7 cellular contexts compared by ENCODE assay signal in genomic region chr12:32679910-32680217, GRCh38. TPM values are rescaled to one million over a fixed set of nuclear protein-coding genes. Genes with fewer than 3 reads are reported as not detected.
DNase-seq lines count a peak whose midpoint lies in the region; ATAC-seq and TF ChIP-seq lines count a peak whose summit lies in the region.

No MANE protein-coding gene starts in this region.

- in situ Hi-C loops in HAP-1 (cut with MboI; ENCODE audit: low sequenced_read_pairs), result no loop called here

- H3K9me3 Mint-ChIP-seq in WTC11, result no peaks in the 10 kb centered on the region
- no peaks in the 10 kb centered on the region for H3K9me3 Mint-ChIP-seq in stimulated activated naive CD8-positive, alpha-beta T cell treated with anti-CD3 and anti-CD28 coated beads, Interleukin-15, amount 100 ng/mL, for 72 hours

- CTCF ChIA-PET in WTC11 (lab: Charles Lee), result no interaction called here

- H3K27me3 Mint-ChIP-seq in WTC11 (ENCODE audit: low read depth), result no peaks in the 10 kb centered on the region
- H3K27me3 Mint-ChIP-seq in stimulated activated naive CD8-positive, alpha-beta T cell treated with anti-CD3 and anti-CD28 coated beads, Interleukin-15, amount 100 ng/mL, for 72 hours, result no peaks in the 10 kb centered on the region

- intact Hi-C loops in posterior vena cava (cut with DNase I), result loop anchor here in 1 of 2 donors (10.0 kb wide), 1 partner anchor 315 kb away; no protein-coding TSS in a partner anchor

- no peaks in the 10 kb centered on the region for H3K9me3 ChIP-seq in HAP-1
- H3K9me3 ChIP-seq in iPS DF 6.9 (ENCODE audit: control insufficient read depth, insufficient read depth, low read length), result no peaks in the 10 kb centered on the region

- H3K4me1 Mint-ChIP-seq in WTC11, result peaks cover 19% of the 10 kb centered on the region
- H3K4me1 Mint-ChIP-seq in stimulated activated naive CD8-positive, alpha-beta T cell treated with anti-CD3 and anti-CD28 coated beads, Interleukin-15, amount 100 ng/mL, for 72 hours, result peaks cover 23% of the 10 kb centered on the region

- no peaks in the 10 kb centered on the region; the same call in none of the 2 replicates for H3K36me3 ChIP-seq in HAP-1 (replicated peaks)
- H3K36me3 ChIP-seq in iPS DF 6.9 (ENCODE audit: control insufficient read depth, insufficient read depth, low read length), result no peaks in the 10 kb centered on the region

- no peak overlapping the region for H3K27ac ChIP-seq in iPS DF 6.9 (ENCODE audit: low read length)

- DNase-seq in HAP-1 (ENCODE audit: low spot score in 2 of 2), result no peak
- DNase-seq in WTC11 (ENCODE audit: low spot score), result no peak
- DNase-seq in iPS DF 6.9 (ENCODE audit: low read depth, low spot score), result no peak
- DNase-seq in stimulated activated naive CD8-positive, alpha-beta T cell treated with anti-CD3 and anti-CD28 coated beads, Interleukin-15, amount 100 ng/mL, for 72 hours, result no peak
- no peak for DNase-seq in posterior vena cava (ENCODE audit: low spot score)

- no peak for TF ChIP-seq CTCF in WTC11 (IDR thresholded peaks at IDR 0.05)

- H3K4me3 ChIP-seq in HAP-1, result peak overlapping the region; percentile 69
- H3K4me3 ChIP-seq in iPS DF 6.9 (ENCODE audit: low read length), result peak overlapping the region; percentile 74; the same call in 1 of the 2 replicates

- no CpG with 5 or more reads among the region's 14 CpGs for WGBS in iPS DF 6.9 (ENCODE audit: insufficient coverage, insufficient read length)

- ATAC-seq in WTC11, result no peak
- no peak for ATAC-seq in stimulated activated naive CD8-positive, alpha-beta T cell treated with anti-CD3 and anti-CD28 coated beads, Interleukin-15, amount 100 ng/mL, for 72 hours
- no peak for ATAC-seq in HG03045 (IDR thresholded peaks at IDR 0.05; ENCODE audit: unreplicated experiment)
- ATAC-seq in GM18907 (IDR thresholded peaks at IDR 0.05; ENCODE audit: unreplicated experiment), result no peak

- H3K27ac Mint-ChIP-seq in WTC11, result peak overlapping the region; percentile 93
- peak overlapping the region; percentile 93 to 94 for H3K27ac Mint-ChIP-seq in stimulated activated naive CD8-positive, alpha-beta T cell treated with anti-CD3 and anti-CD28 coated beads, Interleukin-15, amount 100 ng/mL, for 72 hours

- H3K36me3 Mint-ChIP-seq in WTC11, result peaks cover 3% of the 10 kb centered on the region

- H3K4me1 ChIP-seq in HAP-1, result peaks cover 7% of the 10 kb centered on the region
- no peaks in the 10 kb centered on the region; the same call in 1 of the 2 replicates for H3K4me1 ChIP-seq in iPS DF 6.9 (ENCODE audit: control insufficient read depth, insufficient read depth, low read length)

- peak overlapping the region; percentile 96 for H3K4me3 Mint-ChIP-seq in WTC11
- peak overlapping the region; percentile 88 to 94 for H3K4me3 Mint-ChIP-seq in stimulated activated naive CD8-positive, alpha-beta T cell treated with anti-CD3 and anti-CD28 coated beads, Interleukin-15, amount 100 ng/mL, for 72 hours

- POLR2A ChIA-PET in WTC11 (lab: Charles Lee), result no interaction called here

- H3K27me3 ChIP-seq in HAP-1 (ENCODE audit: low read depth) (no peaks in the 10 kb centered on the region), iPS DF 6.9 (ENCODE audit: control insufficient read depth, insufficient read depth, low read length) (no peaks in the 10 kb centered on the region)

TF ChIP-seq in WTC11, 78 proteins besides CTCF, POLR2A, EP300 and RAD21:
- TF ChIP-seq SP1 (CRISPR knock-in tag; conservative IDR thresholded peaks at IDR 0.05), result no peak
- TF ChIP-seq SOX15 (CRISPR knock-in tag; IDR thresholded peaks at IDR 0.05), result no peak
- no peak for TF ChIP-seq PRDM15 (CRISPR knock-in tag; IDR thresholded peaks at IDR 0.05)
- TF ChIP-seq ERG (CRISPR knock-in tag; IDR thresholded peaks at IDR 0.05), result no peak
- TF ChIP-seq NR3C1 (CRISPR knock-in tag; conservative IDR thresholded peaks at IDR 0.05; ENCODE audit: low read depth), result no peak
- TF ChIP-seq, protein P1, sequence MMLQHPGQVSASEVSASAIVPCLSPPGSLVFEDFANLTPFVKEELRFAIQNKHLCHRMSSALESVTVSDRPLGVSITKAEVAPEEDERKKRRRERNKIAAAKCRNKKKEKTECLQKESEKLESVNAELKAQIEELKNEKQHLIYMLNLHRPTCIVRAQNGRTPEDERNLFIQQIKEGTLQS (CRISPR knock-in tag; conservative IDR thresholded peaks at IDR 0.05), result no peak
- TF ChIP-seq GABPB1 (CRISPR knock-in tag; IDR thresholded peaks at IDR 0.05), result no peak
- no peak for TF ChIP-seq ATF1 (CRISPR knock-in tag; IDR thresholded peaks at IDR 0.05)
- no peak for TF ChIP-seq E2F1 (CRISPR knock-in tag; IDR thresholded peaks at IDR 0.05)
- no peak for TF ChIP-seq ZNF138 (CRISPR knock-in tag; conservative IDR thresholded peaks at IDR 0.05)
- TF ChIP-seq USF1 (CRISPR knock-in tag; IDR thresholded peaks at IDR 0.05), result no peak

RNA-seq across cellular contexts. Expression of gene DNM1L, which starts 0.8 kb away (rescaled TPM):
- total RNA-seq in WTC11 (2021) (70.3 to 75.2 TPM (median 74.3 TPM) in 3 replicates), posterior vena cava (10 to 100 TPM; 84.5 to 93.2 TPM)
